Comparison of ENCODE assay signal across 30 cellular contexts in genomic region chr4:40182041-40182440, GRCh38. TPM values are rescaled to one million over a fixed set of nuclear protein-coding genes. Genes with fewer than 3 reads are reported as not detected.
DNase-seq lines count a peak whose midpoint lies in the region; ATAC-seq, FAIRE-seq and TF ChIP-seq lines count a peak whose summit lies in the region.
"Had no signal": no experiment of that assay in that cellular context is flagged by ENCODE, and none has a peak within 500 bp of the region (broad histone marks: within the 10 kb centered on the region; RNA-seq: fewer than 3 reads in every experiment).

No MANE protein-coding gene starts in this region.

- CTCF ChIA-PET in GM12878 (lab: Yijun Ruan, JAX) = interaction anchor here (1.7 to 11.5 kb wide), 3 partner anchors 12 to 135 kb away, joined by 3 to 121 read pairs (median 10); no protein-coding TSS in a partner anchor

- no peak for FAIRE-seq in GM12878 (lab: Jason Lieb, UNC)
- FAIRE-seq: endothelial cell of umbilical vein had no signal

- intact Hi-C loops in GM12878 (cut with micrococcal nuclease; ENCODE audit: unreplicated experiment) = no loop called here

- peak overlapping the region in 10 of 11 experiments; percentile 3 to 70 (median 38); a peak in 16 of 22 replicates for H3K4me2 ChIP-seq in BLaER1 treated with 17β-estradiol and CSF1 and Interleukin-3, amounts not matched to agents 10 nM and 100 nM
- H3K4me2 ChIP-seq in Karpas-422 (ENCODE audit: low read depth, low read length, poor library complexity, severe bottlenecking) (peak overlapping the region; percentile 25), GM12878 (ENCODE audit: control insufficient read depth, insufficient read depth) (peak overlapping the region; percentile 53; the same call in 1 of the 2 replicates), neural progenitor cell (no peak overlapping the region)
- H3K4me2 ChIP-seq: GM23338, KMS-11 had no signal

- TF ChIP-seq EP300 in GM12878 (IDR thresholded peaks at IDR 0.05; ENCODE audit: borderline replicate concordance in 1 of 2, control insufficient read depth in 1 of 2, low read depth in 2 of 2, low read length in 2 of 2) = no peak

- no peak overlapping the region for H3K4me3 ChIP-seq in BLaER1 treated with 17β-estradiol and CSF1 and Interleukin-3, amounts not matched to agents 10 nM and 100 nM
- H3K4me3 ChIP-seq in Karpas-422 (ENCODE audit: low read length) (no peak overlapping the region), GM12878 (no peak overlapping the region), neural progenitor cell (no peak overlapping the region)
- H3K4me3 ChIP-seq: dorsolateral prefrontal cortex, GM23338, mucosa of descending colon, testis had no signal

- no peaks in the 10 kb centered on the region for H3K9me3 ChIP-seq in BLaER1 treated with 17β-estradiol and CSF1 and Interleukin-3, amounts not matched to agents 10 nM and 100 nM (replicated peaks in 1 of 11)
- H3K9me3 ChIP-seq in Karpas-422 (ENCODE audit: low read length) = no peaks in the 10 kb centered on the region
- no peaks in the 10 kb centered on the region for H3K9me3 ChIP-seq in GM12878 (replicated peaks; ENCODE audit: control insufficient read depth, insufficient read depth, low read length)
- no peaks in the 10 kb centered on the region for H3K9me3 ChIP-seq in neural progenitor cell (ENCODE audit: low read depth)
- H3K9me3 ChIP-seq: mucosa of descending colon, testis had no signal

- H3K27me3 Mint-ChIP-seq in neural progenitor cell (ENCODE audit: insufficient read depth, low read depth) = peaks cover 1% of the 10 kb centered on the region
- H3K27me3 Mint-ChIP-seq: activated CD4-positive, alpha-beta T cell treated with anti-CD3 and anti-CD28 coated beads, Interleukin-2, amount 10 ng/mL, durations not matched to agents 24 days and 14 days; brain had no signal

- no peak overlapping the region for H3K4me3 Mint-ChIP-seq in neural progenitor cell
- H3K4me3 Mint-ChIP-seq: activated CD4-positive, alpha-beta T cell treated with anti-CD3 and anti-CD28 coated beads, Interleukin-2, amount 10 ng/mL, durations not matched to agents 24 days and 14 days; activated CD8-positive, alpha-beta memory T cell treated with anti-CD3 and anti-CD28 coated beads, Interleukin-2, amount 10 ng/mL, durations not matched to agents 7 days and 5 days; activated T-cell treated with anti-CD3 and anti-CD28 coated beads, Interleukin-2, amount 50 U/mL, for 72 hours; brain; GM23338; HFFc6; neural crest cell had no signal

- no peaks in the 10 kb centered on the region for H3K27me3 ChIP-seq in BLaER1 treated with 17β-estradiol and CSF1 and Interleukin-3, amounts not matched to agents 10 nM and 100 nM
- no peaks in the 10 kb centered on the region for H3K27me3 ChIP-seq in Karpas-422 (ENCODE audit: low read length)
- H3K27me3 ChIP-seq in GM12878 (replicated peaks in 1 of 2; ENCODE audit: control insufficient read depth in 2 of 2, insufficient read depth in 2 of 2, low read length in 1 of 2) = no peaks in the 10 kb centered on the region
- no peaks in the 10 kb centered on the region for H3K27me3 ChIP-seq in neural progenitor cell
- H3K27me3 ChIP-seq: testis had no signal

- in situ Hi-C loops in GM12878 (cut with MboI) = loop anchor here (25.0 kb wide), 1 partner anchor 1370 kb away; the partner anchor contains the start of gene TLR1

- ATAC-seq in GM12878 (no peak), GM18858 (IDR thresholded peaks at IDR 0.05; ENCODE audit: unreplicated experiment) (no peak), HG02759 (IDR thresholded peaks at IDR 0.05; ENCODE audit: unreplicated experiment) (no peak)
- ATAC-seq: activated CD8-positive, alpha-beta memory T cell treated with anti-CD3 and anti-CD28 coated beads, Interleukin-2, amount 10 ng/mL, durations not matched to agents 7 days and 5 days; activated T-cell treated with anti-CD3 and anti-CD28 coated beads, Interleukin-2, amount 50 U/mL, for 72 hours; GM23338; mucosa of descending colon; right cardiac atrium; stimulated activated naive CD8-positive, alpha-beta T cell treated with anti-CD3 and anti-CD28 coated beads, Interleukin-15, Interleukin-2, amounts not matched to agents 100 U/mL and 50 U/mL, for 24 hours had no signal

- peaks cover 39 to 84% (median 65%) of the 10 kb centered on the region in 10 experiments for H3K4me1 ChIP-seq in BLaER1 treated with 17β-estradiol and CSF1 and Interleukin-3, amounts not matched to agents 10 nM and 100 nM
- H3K4me1 ChIP-seq in Karpas-422 (ENCODE audit: low read length) (peaks cover 46% of the 10 kb centered on the region), GM12878 (ENCODE audit: control insufficient read depth, insufficient read depth, low read length) (peaks cover 32% of the 10 kb centered on the region), neural progenitor cell (peaks cover 7% of the 10 kb centered on the region)
- H3K4me1 ChIP-seq: testis had no signal

- DNase-seq in Karpas-422 (peak; percentile 53), GM12878 (ENCODE audit: low read depth, low spot score) (no peak), neural progenitor cell (ENCODE audit: low spot score) (no peak), NCI-H2029 treated with DMSO at 0.1 percent for 48 hours (lab: John Stamatoyannopoulos, UW) (no peak)
- DNase-seq: activated CD4-positive, alpha-beta T cell treated with anti-CD3 and anti-CD28 coated beads, Interleukin-2, amount 10 ng/mL, durations not matched to agents 24 days and 14 days; activated CD8-positive, alpha-beta memory T cell treated with anti-CD3 and anti-CD28 coated beads, Interleukin-2, amount 10 ng/mL, durations not matched to agents 7 days and 5 days; activated naive CD4-positive, alpha-beta T cell; activated T-cell treated with anti-CD3 and anti-CD28 coated beads, Interleukin-2, amount 50 U/mL, for 72 hours; cerebellar nuclear complex; DND-41; dorsolateral prefrontal cortex; HFFc6; islet precursor cell; mucosa of descending colon; NCI-H1436 treated with DMSO at 0.1 percent for 48 hours; right cardiac atrium; SHP77; stimulated activated CD4-positive, alpha-beta T cell treated with anti-CD3 and anti-CD28 coated beads, Interleukin-12 subunit alpha, Interleukin-12 subunit beta, amount 100 ng/mL, for 4 hours; stimulated activated naive CD8-positive, alpha-beta T cell treated with anti-CD3 and anti-CD28 coated beads, Interleukin-15, Interleukin-2, amounts not matched to agents 100 U/mL and 50 U/mL, for 24 hours; testis had no signal

- POLR2A ChIA-PET in GM12878 (lab: Charles Lee) = interaction anchor here (0.6 to 7.3 kb wide), 4 partner anchors 10 to 251 kb away, joined by 3 to 102 read pairs (median 6); partner anchors contain the start of gene RHOH

- H3K27ac Mint-ChIP-seq in neural progenitor cell = peak overlapping the region; percentile 10
- H3K27ac Mint-ChIP-seq: activated CD4-positive, alpha-beta T cell treated with anti-CD3 and anti-CD28 coated beads, Interleukin-2, amount 10 ng/mL, durations not matched to agents 24 days and 14 days; activated CD8-positive, alpha-beta memory T cell treated with anti-CD3 and anti-CD28 coated beads, Interleukin-2, amount 10 ng/mL, durations not matched to agents 7 days and 5 days; activated T-cell treated with anti-CD3 and anti-CD28 coated beads, Interleukin-2, amount 50 U/mL, for 72 hours; GM23338; HFFc6 had no signal

- H3K9me2 ChIP-seq in Karpas-422 (replicated peaks; ENCODE audit: insufficient read depth, low read length) = no peaks in the 10 kb centered on the region

- no peaks in the 10 kb centered on the region for H4K20me1 ChIP-seq in BLaER1 treated with 17β-estradiol and CSF1 and Interleukin-3, amounts not matched to agents 10 nM and 100 nM
- H4K20me1 ChIP-seq in Karpas-422 (ENCODE audit: insufficient read depth, low read depth, low read length) (no peaks in the 10 kb centered on the region), GM12878 (ENCODE audit: control insufficient read depth, insufficient read depth) (no peaks in the 10 kb centered on the region), neural progenitor cell (ENCODE audit: low read depth) (no peaks in the 10 kb centered on the region)

- no peaks in the 10 kb centered on the region for H3F3A ChIP-seq in neural progenitor cell (ENCODE audit: low read depth)

- H3K79me2 ChIP-seq in Karpas-422 (ENCODE audit: low read length) (no peaks in the 10 kb centered on the region), GM12878 (ENCODE audit: control insufficient read depth, insufficient read depth, low read length) (peaks cover 11% of the 10 kb centered on the region), neural progenitor cell (ENCODE audit: low read depth) (no peaks in the 10 kb centered on the region)

- no peaks in the 10 kb centered on the region for H3K36me3 Mint-ChIP-seq in neural progenitor cell
- H3K36me3 Mint-ChIP-seq: brain had no signal

- H2AFZ ChIP-seq in Karpas-422 (ENCODE audit: low read length) (no peak overlapping the region), GM12878 (ENCODE audit: control insufficient read depth, low read depth, low read length) (peak overlapping the region; percentile 59), neural progenitor cell (replicated peaks) (no peak overlapping the region)
- H2AFZ ChIP-seq: GM23338 had no signal

- no peak overlapping the region for H3K9ac ChIP-seq in BLaER1 treated with 17β-estradiol and CSF1 and Interleukin-3, amounts not matched to agents 10 nM and 100 nM
- H3K9ac ChIP-seq in Karpas-422 (ENCODE audit: low read length) (no peak overlapping the region), GM12878 (ENCODE audit: control insufficient read depth, insufficient read depth, low read length) (no peak overlapping the region), neural progenitor cell (no peak overlapping the region)
- H3K9ac ChIP-seq: KMS-11 had no signal

- no peak for TF ChIP-seq CTCF in GM12878 (IDR thresholded peaks at IDR 0.05 in 2 of 3, conservative IDR thresholded peaks at IDR 0.05 in 1 of 3; ENCODE audit: control insufficient read depth in 2 of 3, extremely low read depth in 1 of 3, insufficient read depth in 1 of 3, low read depth in 3 of 3, low read length in 3 of 3)
- TF ChIP-seq CTCF in neural progenitor cell (IDR thresholded peaks at IDR 0.05) = no peak

- RAD21 ChIA-PET in GM12878 (lab: Charles Lee; ENCODE audit: unreplicated experiment) = interaction anchor here (1.8 to 6.6 kb wide), 4 partner anchors 20 to 45 kb away, joined by 4 to 68 read pairs (median 22); no protein-coding TSS in a partner anchor

- WGBS in GM12878 (ENCODE audit: insufficient coverage, insufficient replicate concordance, low lambda C conversion rate, missing lambda C conversion rate) = 26% methylated on average over 4 of the region's 4 CpGs

- peaks cover 26% of the 10 kb centered on the region for H3K4me1 Mint-ChIP-seq in neural progenitor cell

- BruUV-seq in GM12878 (replicated peaks; lab: Mats Ljungman, UMichigan) = no TSS peak

- H3K36me3 ChIP-seq in BLaER1 treated with 17β-estradiol and CSF1 and Interleukin-3, amounts not matched to agents 10 nM and 100 nM = no peaks in the 10 kb centered on the region
- H3K36me3 ChIP-seq in Karpas-422 (ENCODE audit: insufficient read depth, low read length) (no peaks in the 10 kb centered on the region), GM12878 (ENCODE audit: control insufficient read depth in 2 of 2, insufficient read depth in 2 of 2, low read length in 1 of 2) (no peaks in the 10 kb centered on the region), neural progenitor cell (no peaks in the 10 kb centered on the region)

- no peak for TF ChIP-seq POLR2A in GM12878 (IDR thresholded peaks at IDR 0.05; ENCODE audit: low read depth, low read length)

- peak overlapping the region in 5 of 11 experiments; percentile 42 to 81 (median 73); a peak in 8 of 22 replicates for H3K27ac ChIP-seq in BLaER1 treated with 17β-estradiol and CSF1 and Interleukin-3, amounts not matched to agents 10 nM and 100 nM
- H3K27ac ChIP-seq in Karpas-422 (ENCODE audit: low read length) = no peak overlapping the region
- H3K27ac ChIP-seq in GM12878 (ENCODE audit: control insufficient read depth, insufficient read depth) = peak overlapping the region; percentile 45
- no peak overlapping the region for H3K27ac ChIP-seq in neural progenitor cell
- H3K27ac ChIP-seq: dorsolateral prefrontal cortex, KMS-11, testis, VCaP had no signal

- no peaks in the 10 kb centered on the region for H3K9me3 Mint-ChIP-seq in neural progenitor cell
- H3K9me3 Mint-ChIP-seq: activated CD4-positive, alpha-beta T cell treated with anti-CD3 and anti-CD28 coated beads, Interleukin-2, amount 10 ng/mL, durations not matched to agents 24 days and 14 days; brain; GM23338; HFFc6; neural crest cell had no signal

- SMC1A ChIA-PET in GM12878 (lab: Charles Lee; ENCODE audit: uncharacterized antibody, unreplicated experiment) = interaction anchor here (0.6 to 20.3 kb wide), 6 partner anchors 12 to 1021 kb away, joined by 3 to 336 read pairs (median 4); no protein-coding TSS in a partner anchor

- no peak for TF ChIP-seq RAD21 in GM12878 (IDR thresholded peaks at IDR 0.05; ENCODE audit: insufficient read depth, low read depth, low read length)

RNA-seq across cellular contexts. Expression of gene RHOH, which starts 14.8 kb away (rescaled TPM):
- 39.5 and 68.4 TPM in 2 replicates for total RNA-seq in Karpas-422 (2014; rRNA removed; shearing (Covaris generic); ENCODE audit: low replicate concordance)
- total RNA-seq in GM12878 (2013; cell fraction: nucleolus; rRNA removed) = 89.6 and 93.8 TPM in 2 replicates
- total RNA-seq in GM12878 (2014; rRNA removed) (47.2 and 49.3 TPM in 2 replicates), GM12878 (2014; rRNA removed; fragmentation: Illumina TruSeq; extraction: Trizol) (46.5 and 48.1 TPM in 2 replicates), GM12878 (2021) (64.5 and 65.7 TPM in 2 replicates), neural progenitor cell (ENCODE audit: low replicate concordance) (5.7 and 11.2 TPM in 2 replicates)
- polyA plus RNA-seq in GM12878 (2011; ENCODE audit: low read depth) = 44.8 TPM
- polyA plus RNA-seq in GM12878 (2011; rRNA removed) (120 and 128 TPM in 2 replicates), GM12878 (2014; fragmentation: Illumina TruSeq; extraction: Trizol) (51.9 and 67.1 TPM in 2 replicates), GM12878 (2014; fragmentation: Nextera tagmentation; extraction: Ambion mirVana) (10 to 100 TPM; 48.9 to 78.4 TPM), GM12878 (2014; rRNA removed) (48.4 and 49.5 TPM in 2 replicates), GM12878 (2016; fragmentation: Nextera tagmentation; extraction: Ambion mirVana) (10 to 100 TPM; 63.8 to 64.4 TPM)
- 117 and 119 TPM in 2 replicates for polyA plus RNA-seq in GM12878 (2011; cell fraction: cytosol; rRNA removed)
- polyA plus RNA-seq in GM12878 (2011; cell fraction: nucleus; rRNA removed) = 75.7 and 87.1 TPM in 2 replicates
- 56.8 and 82.4 TPM in 2 replicates for polyA plus RNA-seq in GM12878 (2012)
- 176 and 260 TPM in 2 replicates for polyA minus RNA-seq in GM12878 (2011; rRNA and poly(A)+ RNA removed)
- 56.8 and 63.4 TPM in 2 replicates for polyA minus RNA-seq in GM12878 (2011; cell fraction: cytosol; rRNA and poly(A)+ RNA removed)
- 91.3 and 105 TPM in 2 replicates for polyA minus RNA-seq in GM12878 (2011; cell fraction: nucleus; rRNA and poly(A)+ RNA removed)
- total RNA-seq: endothelial cell of umbilical vein, HFFc6 had no signal
- polyA plus RNA-seq: AG04450, endothelial cell of umbilical vein had no signal
